In genomic region chr4:169032883-169033645, GRCh38 we compare ENCODE assay signal across 2 cellular contexts.
TF ChIP-seq lines count a peak whose summit lies in the region.

No MANE protein-coding gene starts in this region.

TF ChIP-seq in GM23338, 12 proteins besides CTCF, POLR2A, EP300 and RAD21:
- TF ChIP-seq EZH2phosphoT487 (IDR thresholded peaks at IDR 0.05; ENCODE audit: unreplicated experiment) = no peak
- no peak for TF ChIP-seq CREB1 (CRISPR knock-in tag; IDR thresholded peaks at IDR 0.05; ENCODE audit: low read depth)
- TF ChIP-seq REST (IDR thresholded peaks at IDR 0.05; ENCODE audit: unreplicated experiment) = no peak
- no peak for TF ChIP-seq STAT1 (IDR thresholded peaks at IDR 0.05; ENCODE audit: unreplicated experiment)
- TF ChIP-seq NANOG (IDR thresholded peaks at IDR 0.05; ENCODE audit: borderline replicate concordance) = no peak
- no peak for TF ChIP-seq JUNB (IDR thresholded peaks at IDR 0.05; ENCODE audit: unreplicated experiment)
- TF ChIP-seq ETS1 (IDR thresholded peaks at IDR 0.05) = no peak
- TF ChIP-seq POLR2AphosphoS5 (IDR thresholded peaks at IDR 0.05; ENCODE audit: low read depth) = no peak
- no peak for TF ChIP-seq ZNF462 (CRISPR knock-in tag; IDR thresholded peaks at IDR 0.05)
- no peak for TF ChIP-seq ZNF114 (CRISPR knock-in tag; IDR thresholded peaks at IDR 0.05)
- TF ChIP-seq EZH2 (IDR thresholded peaks at IDR 0.05; ENCODE audit: low read depth, unreplicated experiment) = no peak
- no peak for TF ChIP-seq ZNF331 (CRISPR knock-in tag; IDR thresholded peaks at IDR 0.05; ENCODE audit: low read depth)

TF ChIP-seq in K562, 482 proteins besides CTCF, POLR2A, EP300 and RAD21:
- TF ChIP-seq ZBTB34 (CRISPR knock-in tag; IDR thresholded peaks at IDR 0.05) (no peak), TAF1 (IDR thresholded peaks at IDR 0.05; ENCODE audit: control insufficient read depth, extremely low read depth, insufficient read depth, low read length, severe bottlenecking) (no peak), ZNF121 (CRISPR knock-in tag; conservative IDR thresholded peaks at IDR 0.05) (0 out of 2 replicates have a peak, but pooled peaks have one; percentile 15), EP400 (IDR thresholded peaks at IDR 0.05) (no peak), NFIC (IDR thresholded peaks at IDR 0.05) (0 out of 2 replicates have a peak, but pooled peaks have one; percentile 23), TCFL5 (CRISPR knock-in tag; conservative IDR thresholded peaks at IDR 0.05) (no peak), LARP7 (IDR thresholded peaks at IDR 0.05) (no peak)
TF ChIP-seq in K562: peak in this region for 2.
